Comparison of ENCODE assay signal across 26 cellular contexts in the genomic region with DNA sequence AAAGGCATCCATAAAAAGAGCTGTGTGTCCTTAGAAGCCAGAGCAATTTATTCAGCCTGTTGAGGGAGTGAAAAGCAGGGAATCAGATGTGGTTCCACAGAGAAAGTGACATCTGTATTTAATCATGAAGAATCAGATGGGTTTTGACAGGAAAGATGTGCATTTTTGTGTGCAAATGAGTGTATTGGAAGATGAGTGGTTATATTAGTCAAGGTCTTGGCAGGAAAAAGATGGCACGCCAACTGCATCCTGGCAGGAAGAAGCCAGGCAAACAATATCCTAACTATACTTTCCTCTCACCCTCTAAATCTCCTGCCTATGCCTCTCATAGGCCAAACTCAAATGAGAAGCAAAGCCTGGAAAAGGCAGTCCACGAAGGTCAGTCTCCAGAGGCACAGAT. TPM values are rescaled to one million over a fixed set of nuclear protein-coding genes. Genes with fewer than 3 reads are reported as not detected.
DNase-seq lines count a peak whose midpoint lies in the region; ATAC-seq and TF ChIP-seq lines count a peak whose summit lies in the region.
"Had no signal": no experiment of that assay in that cellular context is flagged by ENCODE, and none has a peak within 500 bp of the region (broad histone marks: within the 10 kb centered on the region; RNA-seq: fewer than 3 reads in every experiment).

No MANE protein-coding gene starts in this region.

- peak overlapping the region; percentile 3; the same call in 1 of the 2 replicates for H3K4me3 ChIP-seq in AG10803 (ENCODE audit: low read length)
- H3K4me3 ChIP-seq in mesenchymal stem cell (ENCODE audit: insufficient read depth in 1 of 2, low read depth in 1 of 2, low read length in 2 of 2): peak overlapping the region in 1 of 2 experiments; percentile 46
- no peak overlapping the region for H3K4me3 ChIP-seq in OCI-LY7 (ENCODE audit: low read depth, low read length, poor library complexity, severe bottlenecking)
- H3K4me3 ChIP-seq in effector memory CD4-positive, alpha-beta T cell (ENCODE audit: insufficient read depth, low read depth, low read length, poor library complexity, severe bottlenecking): no peak overlapping the region
- H3K4me3 ChIP-seq in upper lobe of right lung: no peak overlapping the region
- H3K4me3 ChIP-seq: GM12878, sigmoid colon, SJCRH30, thyroid gland had no signal

- BruUV-seq in OCI-LY7 (replicated peaks; lab: Mats Ljungman, UMichigan): no TSS peak

- H3K79me2 ChIP-seq in OCI-LY7 (ENCODE audit: insufficient read depth, low read depth, low read length): no peaks in the 10 kb centered on the region

- intact Hi-C loops in OCI-LY7 (cut with micrococcal nuclease; ENCODE audit: unreplicated experiment): no loop called here
- intact Hi-C loops in upper lobe of right lung (cut with DNase I): no loop called here

- H3K27me3 ChIP-seq in mesenchymal stem cell (ENCODE audit: control insufficient read depth in 1 of 2, insufficient read depth in 1 of 2, low read length in 2 of 2): no peaks in the 10 kb centered on the region
- H3K27me3 ChIP-seq in effector memory CD4-positive, alpha-beta T cell (replicated peaks; ENCODE audit: control insufficient read depth, insufficient read depth, low read length, poor library complexity, severe bottlenecking): no peaks in the 10 kb centered on the region
- no peaks in the 10 kb centered on the region for H3K27me3 ChIP-seq in upper lobe of right lung
- H3K27me3 ChIP-seq: sigmoid colon, SJCRH30, thyroid gland had no signal

- no peak for ATAC-seq in upper lobe of right lung
- ATAC-seq: left cardiac atrium had no signal

- H3K9me3 ChIP-seq in mesenchymal stem cell (ENCODE audit: control insufficient read depth, low read length) (no peaks in the 10 kb centered on the region), OCI-LY7 (ENCODE audit: low read length) (no peaks in the 10 kb centered on the region), upper lobe of right lung (no peaks in the 10 kb centered on the region)
- H3K9me3 ChIP-seq in effector memory CD4-positive, alpha-beta T cell (ENCODE audit: control insufficient read depth, low read length): no peaks in the 10 kb centered on the region
- H3K9me3 ChIP-seq: thyroid gland had no signal

- H3K27ac ChIP-seq in mesenchymal stem cell (ENCODE audit: low read length, poor library complexity, severe bottlenecking) (no peak overlapping the region), OCI-LY7 (ENCODE audit: low read depth, low read length, poor library complexity, severe bottlenecking) (no peak overlapping the region), upper lobe of right lung (no peak overlapping the region)
- H3K27ac ChIP-seq in effector memory CD4-positive, alpha-beta T cell (ENCODE audit: insufficient read depth, low read length, poor library complexity, severe bottlenecking): no peak overlapping the region
- H3K27ac ChIP-seq: sigmoid colon, SJCRH30, thyroid gland, WERI-Rb-1 had no signal

- H3K4me2 ChIP-seq in mesenchymal stem cell (ENCODE audit: low read length, poor library complexity, severe bottlenecking) (no peak overlapping the region), OCI-LY7 (ENCODE audit: low read length) (no peak overlapping the region)

- H2BK5ac ChIP-seq in mesenchymal stem cell (ENCODE audit: low read depth, low read length, poor library complexity, severe bottlenecking): no peak overlapping the region

- no peak overlapping the region for H2AK5ac ChIP-seq in mesenchymal stem cell (ENCODE audit: low read length, severe bottlenecking)

- WGBS in mesenchymal stem cell: 85% methylated on average over 1 of the region's 2 CpGs

- H3K4ac ChIP-seq in mesenchymal stem cell (ENCODE audit: low read depth in 1 of 2, low read length in 2 of 2): no peak overlapping the region

- H4K20me1 ChIP-seq in OCI-LY7 (ENCODE audit: insufficient read depth, low read length): no peaks in the 10 kb centered on the region

- DNase-seq in AG10803 (ENCODE audit: low read depth) (peak; percentile 97), HS-5 (ENCODE audit: low read depth) (peak; percentile 15), dedifferentiated amniotic fluid mesenchymal stem cell (ENCODE audit: extremely low spot score) (peak; percentile 81), mesenchymal stem cell (no peak), OCI-LY7 (ENCODE audit: low spot score) (no peak), upper lobe of right lung (no peak)
- no peak for DNase-seq in effector memory CD4-positive, alpha-beta T cell
- DNase-seq in activated CD4-positive, alpha-beta T cell treated with anti-CD3 and anti-CD28 coated beads for 48 hours: no peak
- DNase-seq: activated CD4-positive, alpha-beta memory T cell treated with anti-CD3 and anti-CD28 coated beads, Interleukin-2, amount 10 ng/mL, durations not matched to agents 7 days and 5 days; activated T-cell treated with anti-CD3 and anti-CD28 coated beads for 4 hours; AML-193; amygdala; caudate nucleus; glutamatergic neuron; KG1; left cardiac atrium; NCI-H187; NCI-H2227 treated with DMSO at 0.1 percent for 48 hours; nephron progenitor cell; posterior cingulate gyrus; sigmoid colon; SJCRH30; stimulated activated naive B cell treated with anti-CD40 and anti-IgM and Interleukin-4, amounts not matched to agents 10 μg/mL and 1 μg/mL and 100 μg/mL, for 72 hours; thyroid gland; WERI-Rb-1 had no signal

- H3K9me2 ChIP-seq in OCI-LY7 (ENCODE audit: insufficient read depth, low read length): no peaks in the 10 kb centered on the region

- H4K91ac ChIP-seq in mesenchymal stem cell (ENCODE audit: low read length): no peak overlapping the region

- no peak overlapping the region for H3K18ac ChIP-seq in mesenchymal stem cell (ENCODE audit: low read depth in 1 of 2, low read length in 2 of 2)

- no peak overlapping the region for H2BK15ac ChIP-seq in mesenchymal stem cell (ENCODE audit: low read depth, poor library complexity, severe bottlenecking)

- POLR2A ChIA-PET in OCI-LY7 (lab: Charles Lee): interaction anchor here (1.0 kb wide), 1 partner anchor 12 kb away, joined by 3 read pairs; no protein-coding TSS in a partner anchor

- TF ChIP-seq CTCF in AG10803 (conservative IDR thresholded peaks at IDR 0.05; ENCODE audit: low read length) (no peak), OCI-LY7 (conservative IDR thresholded peaks at IDR 0.05; ENCODE audit: low read length) (no peak), upper lobe of right lung (IDR thresholded peaks at IDR 0.05) (no peak)

- no peak overlapping the region for H3K14ac ChIP-seq in mesenchymal stem cell (ENCODE audit: low read length in 2 of 2)

- peaks cover 1% of the 10 kb centered on the region for H3K79me1 ChIP-seq in mesenchymal stem cell (replicated peaks; ENCODE audit: low read length, poor library complexity, severe bottlenecking)

- no peak overlapping the region for H4K8ac ChIP-seq in mesenchymal stem cell (ENCODE audit: low read length)

- H3K4me1 ChIP-seq in mesenchymal stem cell (ENCODE audit: control insufficient read depth, insufficient read depth, low read depth, low read length): no peaks in the 10 kb centered on the region
- no peaks in the 10 kb centered on the region for H3K4me1 ChIP-seq in OCI-LY7 (ENCODE audit: insufficient read depth, low read length, poor library complexity, severe bottlenecking)
- H3K4me1 ChIP-seq in effector memory CD4-positive, alpha-beta T cell (ENCODE audit: control insufficient read depth, insufficient read depth, low read length, poor library complexity, severe bottlenecking): no peaks in the 10 kb centered on the region
- no peaks in the 10 kb centered on the region for H3K4me1 ChIP-seq in upper lobe of right lung
- H3K4me1 ChIP-seq: sigmoid colon, SJCRH30, thyroid gland had no signal

- H3K36me3 ChIP-seq in mesenchymal stem cell (ENCODE audit: control insufficient read depth in 1 of 2, insufficient read depth in 2 of 2, low read depth in 1 of 2, low read length in 2 of 2): no peaks in the 10 kb centered on the region
- H3K36me3 ChIP-seq in OCI-LY7 (ENCODE audit: insufficient read depth, low read length): peaks cover 24% of the 10 kb centered on the region
- no peaks in the 10 kb centered on the region for H3K36me3 ChIP-seq in effector memory CD4-positive, alpha-beta T cell (ENCODE audit: control insufficient read depth, insufficient read depth, low read length)
- no peaks in the 10 kb centered on the region for H3K36me3 ChIP-seq in upper lobe of right lung
- H3K36me3 ChIP-seq: sigmoid colon, thyroid gland, WERI-Rb-1 had no signal

- CTCF ChIA-PET in OCI-LY7 (lab: Charles Lee; ENCODE audit: unreplicated experiment): no interaction called here

- H2AFZ ChIP-seq in mesenchymal stem cell (ENCODE audit: low read depth, low read length) (no peak overlapping the region), OCI-LY7 (ENCODE audit: low read length) (no peak overlapping the region)

- no peak overlapping the region for H2BK120ac ChIP-seq in mesenchymal stem cell (ENCODE audit: low read depth, low read length)

- no peak overlapping the region for H3K23ac ChIP-seq in mesenchymal stem cell (ENCODE audit: low read length in 2 of 2)

- H3K9ac ChIP-seq in mesenchymal stem cell (ENCODE audit: low read length): peak overlapping the region; percentile 72

- H2BK12ac ChIP-seq in mesenchymal stem cell (ENCODE audit: low read length in 2 of 2): no peak overlapping the region

RNA-seq across cellular contexts. Expression of gene SCFD2, which starts 59.1 kb away (rescaled TPM):
- 9.8 TPM for polyA plus RNA-seq in mesenchymal stem cell (2013, experiment 1 of 2)
- 10.4 TPM for polyA plus RNA-seq in mesenchymal stem cell (2013, experiment 2 of 2)
- 52.0 and 52.9 TPM in 2 replicates for total RNA-seq in OCI-LY7 (2014; rRNA removed; shearing (Covaris generic))
- total RNA-seq in OCI-LY7 (2022) (26.2 and 27.2 TPM in 2 replicates), upper lobe of right lung (14.3 TPM)

Comparison
In these comparisons a context has a peak if more than half of its experiments do, and no peak if none do; other contexts are left out.
1. DNase-seq: peak in AG10803 (single experiment), HS-5 (single experiment) and dedifferentiated amniotic fluid mesenchymal stem cell (single experiment); none in mesenchymal stem cell (single experiment), OCI-LY7 (single experiment), effector memory CD4-positive, alpha-beta T cell (0 of 3), upper lobe of right lung (single experiment) and activated CD4-positive, alpha-beta T cell treated with anti-CD3 and anti-CD28 coated beads for 48 hours (single experiment).